In the genomic region with DNA sequence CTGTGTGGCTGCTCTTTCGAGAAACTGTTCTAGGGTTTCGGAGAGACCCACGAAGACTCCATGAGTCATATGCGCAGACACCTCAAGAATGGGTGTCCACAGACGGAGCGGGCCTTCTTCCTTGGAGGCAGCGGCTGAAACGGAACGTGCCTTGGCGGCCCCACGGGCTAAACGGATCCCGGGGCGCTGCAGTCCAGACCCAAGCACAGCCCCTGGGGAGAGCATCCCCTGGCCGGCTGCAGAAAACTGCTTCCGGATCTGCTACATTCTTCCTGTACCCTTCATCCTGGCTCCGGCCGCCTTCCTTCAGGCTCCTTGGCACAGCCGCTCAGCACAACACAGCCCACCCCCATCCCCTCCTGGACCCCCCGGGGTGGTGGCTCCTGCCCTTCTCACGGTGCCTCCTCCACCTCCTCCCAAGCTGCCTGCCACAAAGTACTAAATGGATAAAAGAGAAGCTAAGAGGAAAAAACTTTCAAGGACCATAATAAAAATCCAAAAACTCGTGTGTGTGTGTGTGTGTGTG, we compare ENCODE assay signal across 24 cellular contexts. TPM values are rescaled to one million over a fixed set of nuclear protein-coding genes. Genes with fewer than 3 reads are reported as not detected.
A peak's percentile ranks its signal among the peaks of the same experiment; 100 is the strongest.
DNase-seq lines count a peak whose midpoint lies in the region; ATAC-seq lines count a peak whose summit lies in the region.
"Had no signal": no experiment of that assay in that cellular context is flagged by ENCODE, and none has a peak within 500 bp of the region (broad histone marks: within the 10 kb centered on the region; RNA-seq: fewer than 3 reads in every experiment).

No MANE protein-coding gene starts in this region.

- H3K4me3 ChIP-seq in neuronal stem cell (ENCODE audit: low read length in 2 of 2), result no peak overlapping the region
- H3K4me3 ChIP-seq: esophagus muscularis mucosa, gastrocnemius medialis, lower lobe of right lung, pancreas had no signal

- no peak overlapping the region for H2AFZ ChIP-seq in neuronal stem cell (ENCODE audit: low read length)

- H3K27me3 Mint-ChIP-seq in activated CD4-positive, alpha-beta T cell treated with anti-CD3 and anti-CD28 coated beads, Interleukin-2, amount 10 ng/mL, durations not matched to agents 7 days and 5 days, result no peaks in the 10 kb centered on the region
- no peaks in the 10 kb centered on the region for H3K27me3 Mint-ChIP-seq in activated CD4-positive, alpha-beta memory T cell treated with anti-CD3 and anti-CD28 coated beads for 36 hours
- H3K27me3 Mint-ChIP-seq in dendritic cell treated with granulocyte-macrophage colony-stimulating factor and Interleukin-4, amounts not matched to agents 40 ng/mL and 50 ng/mL, for 4 days, result no peaks in the 10 kb centered on the region

- H3K79me1 ChIP-seq in neuronal stem cell (ENCODE audit: low read depth, low read length), result no peaks in the 10 kb centered on the region

- no peak overlapping the region for H3K27ac ChIP-seq in neuronal stem cell (replicated peaks; ENCODE audit: low read length)
- H3K27ac ChIP-seq: esophagus muscularis mucosa, gastrocnemius medialis, lower lobe of right lung, pancreas had no signal

- H2BK5ac ChIP-seq in neuronal stem cell (ENCODE audit: low read length), result no peak overlapping the region

- peak overlapping the region; percentile 47 for H2AK5ac ChIP-seq in neuronal stem cell (ENCODE audit: low read depth, low read length)

- no peak overlapping the region for H3K4me3 Mint-ChIP-seq in activated CD4-positive, alpha-beta T cell treated with anti-CD3 and anti-CD28 coated beads, Interleukin-2, amount 10 ng/mL, durations not matched to agents 7 days and 5 days
- no peak overlapping the region for H3K4me3 Mint-ChIP-seq in activated CD4-positive, alpha-beta memory T cell treated with anti-CD3 and anti-CD28 coated beads for 36 hours
- H3K4me3 Mint-ChIP-seq in dendritic cell treated with granulocyte-macrophage colony-stimulating factor and Interleukin-4, amounts not matched to agents 40 ng/mL and 50 ng/mL, for 4 days, result no peak overlapping the region

- no peak overlapping the region for H3K14ac ChIP-seq in neuronal stem cell (ENCODE audit: low read length)

- no peaks in the 10 kb centered on the region for H3K9me3 ChIP-seq in neuronal stem cell (replicated peaks in 1 of 2; ENCODE audit: control insufficient read depth in 2 of 2, insufficient read depth in 1 of 2, low read depth in 1 of 2, low read length in 2 of 2)
- H3K9me3 ChIP-seq: esophagus muscularis mucosa, gastrocnemius medialis, lower lobe of right lung, pancreas had no signal

- no peak overlapping the region for H2BK12ac ChIP-seq in neuronal stem cell (ENCODE audit: low read length)

- no peaks in the 10 kb centered on the region for H3K36me3 ChIP-seq in neuronal stem cell (replicated peaks in 1 of 2; ENCODE audit: control insufficient read depth in 2 of 2, insufficient read depth in 2 of 2, low read length in 2 of 2)

- POLR2A ChIA-PET in activated CD4-positive, alpha-beta T cell treated with anti-CD3 and anti-CD28 coated beads, Interleukin-2, amount 10 ng/mL, durations not matched to agents 7 days and 5 days (lab: Charles Lee), result no interaction called here
- POLR2A ChIA-PET in activated CD4-positive, alpha-beta memory T cell treated with anti-CD3 and anti-CD28 coated beads for 36 hours (lab: Charles Lee), result no interaction called here

- H4K8ac ChIP-seq in neuronal stem cell (ENCODE audit: low read depth, low read length), result no peak overlapping the region

- H3K4me2 ChIP-seq in neuronal stem cell (ENCODE audit: insufficient read depth, low read length, poor library complexity, severe bottlenecking), result no peak overlapping the region

- H3K27me3 ChIP-seq in neuronal stem cell (ENCODE audit: control insufficient read depth in 3 of 3, insufficient read depth in 3 of 3, low read depth in 1 of 3, low read length in 3 of 3), result no peaks in the 10 kb centered on the region
- H3K27me3 ChIP-seq: esophagus muscularis mucosa, gastrocnemius medialis, pancreas had no signal

- peaks cover 20% of the 10 kb centered on the region for H3K4me1 Mint-ChIP-seq in activated CD4-positive, alpha-beta T cell treated with anti-CD3 and anti-CD28 coated beads, Interleukin-2, amount 10 ng/mL, durations not matched to agents 7 days and 5 days
- peaks cover 18% of the 10 kb centered on the region for H3K4me1 Mint-ChIP-seq in activated CD4-positive, alpha-beta memory T cell treated with anti-CD3 and anti-CD28 coated beads for 36 hours (ENCODE audit: low read depth)
- H3K4me1 Mint-ChIP-seq in dendritic cell treated with granulocyte-macrophage colony-stimulating factor and Interleukin-4, amounts not matched to agents 40 ng/mL and 50 ng/mL, for 4 days (ENCODE audit: low read depth), result peaks cover 20% of the 10 kb centered on the region

- peaks cover 11% of the 10 kb centered on the region for H3K36me3 Mint-ChIP-seq in activated CD4-positive, alpha-beta T cell treated with anti-CD3 and anti-CD28 coated beads, Interleukin-2, amount 10 ng/mL, durations not matched to agents 7 days and 5 days (ENCODE audit: low read depth)
- peaks cover 2% of the 10 kb centered on the region for H3K36me3 Mint-ChIP-seq in activated CD4-positive, alpha-beta memory T cell treated with anti-CD3 and anti-CD28 coated beads for 36 hours
- H3K36me3 Mint-ChIP-seq in dendritic cell treated with granulocyte-macrophage colony-stimulating factor and Interleukin-4, amounts not matched to agents 40 ng/mL and 50 ng/mL, for 4 days (ENCODE audit: low read depth), result peaks cover 63% of the 10 kb centered on the region

- peak overlapping the region; percentile 91 for H3K18ac ChIP-seq in neuronal stem cell (ENCODE audit: low read length)

- H2BK15ac ChIP-seq in neuronal stem cell (ENCODE audit: low read length), result no peak overlapping the region

- no peak overlapping the region for H3K4ac ChIP-seq in neuronal stem cell (ENCODE audit: low read length)

- intact Hi-C loops in activated CD4-positive, alpha-beta memory T cell treated with anti-CD3 and anti-CD28 coated beads for 36 hours (cut with micrococcal nuclease), result no loop called here
- intact Hi-C loops in dendritic cell treated with granulocyte-macrophage colony-stimulating factor and Interleukin-4, amounts not matched to agents 40 ng/mL and 50 ng/mL, for 4 days (cut with micrococcal nuclease), result no loop called here

- no CpG with 5 or more reads among the region's 22 CpGs for WGBS in neuronal stem cell (ENCODE audit: extremely low coverage in 2 of 2, insufficient read length in 2 of 2, insufficient replicate concordance in 1 of 2), 2 donors

- H3K23ac ChIP-seq in neuronal stem cell (ENCODE audit: low read depth, low read length, poor library complexity), result no peak overlapping the region

- H3K9ac ChIP-seq in neuronal stem cell (ENCODE audit: low read depth, low read length, poor library complexity), result no peak overlapping the region

- no peak for DNase-seq in activated CD4-positive, alpha-beta T cell treated with anti-CD3 and anti-CD28 coated beads, Interleukin-2, amount 10 ng/mL, durations not matched to agents 7 days and 5 days
- no peak for DNase-seq in activated CD4-positive, alpha-beta T cell treated with anti-CD3 and anti-CD28 coated beads for 48 hours
- no peak for DNase-seq in activated CD4-positive, alpha-beta memory T cell treated with anti-CD3 and anti-CD28 coated beads for 36 hours
- no peak for DNase-seq in neuronal stem cell (ENCODE audit: low spot score)
- DNase-seq in NCI-H1092 treated with DMSO at 0.1 percent for 48 hours (lab: John Stamatoyannopoulos, UW), result no peak
- no peak for DNase-seq in effector CD8-positive, alpha-beta T cell (lab: John Stamatoyannopoulos, UW)
- DNase-seq: activated CD8-positive, alpha-beta memory T cell treated with anti-CD3 and anti-CD28 coated beads for 24 hours; activated effector memory CD4-positive, alpha-beta T cell treated with Interleukin-2 at 50 U/mL for 16 hours; cerebellar nuclear complex; DMS 273 treated with DMSO at 0.1 percent for 48 hours; effector CD4-positive, alpha-beta T cell; gastrocnemius medialis; kidney; lower lobe of right lung; NCI-H1694; NCI-H748 treated with DMSO at 0.1 percent for 48 hours; pancreas; SW 1271 had no signal

- CTCF ChIA-PET in activated CD4-positive, alpha-beta T cell treated with anti-CD3 and anti-CD28 coated beads, Interleukin-2, amount 10 ng/mL, durations not matched to agents 7 days and 5 days (lab: Charles Lee), result no interaction called here
- CTCF ChIA-PET in activated CD4-positive, alpha-beta memory T cell treated with anti-CD3 and anti-CD28 coated beads for 36 hours (lab: Charles Lee), result no interaction called here

- peak overlapping the region; percentile 46 for H3K27ac Mint-ChIP-seq in activated CD4-positive, alpha-beta T cell treated with anti-CD3 and anti-CD28 coated beads, Interleukin-2, amount 10 ng/mL, durations not matched to agents 7 days and 5 days
- peak overlapping the region; percentile 69 for H3K27ac Mint-ChIP-seq in activated CD4-positive, alpha-beta memory T cell treated with anti-CD3 and anti-CD28 coated beads for 36 hours
- peak overlapping the region; percentile 51 for H3K27ac Mint-ChIP-seq in dendritic cell treated with granulocyte-macrophage colony-stimulating factor and Interleukin-4, amounts not matched to agents 40 ng/mL and 50 ng/mL, for 4 days

- H3K4me1 ChIP-seq in neuronal stem cell (ENCODE audit: control insufficient read depth in 2 of 2, insufficient read depth in 1 of 2, low read depth in 1 of 2, low read length in 2 of 2), result no peaks in the 10 kb centered on the region
- H3K4me1 ChIP-seq: gastrocnemius medialis, pancreas had no signal

- H3K9me3 Mint-ChIP-seq in activated CD4-positive, alpha-beta T cell treated with anti-CD3 and anti-CD28 coated beads, Interleukin-2, amount 10 ng/mL, durations not matched to agents 7 days and 5 days, result no peaks in the 10 kb centered on the region
- H3K9me3 Mint-ChIP-seq in activated CD4-positive, alpha-beta memory T cell treated with anti-CD3 and anti-CD28 coated beads for 36 hours, result no peaks in the 10 kb centered on the region
- no peaks in the 10 kb centered on the region for H3K9me3 Mint-ChIP-seq in dendritic cell treated with granulocyte-macrophage colony-stimulating factor and Interleukin-4, amounts not matched to agents 40 ng/mL and 50 ng/mL, for 4 days

- no peak for ATAC-seq in GM19463 (IDR thresholded peaks at IDR 0.05; ENCODE audit: unreplicated experiment)
- ATAC-seq: gastrocnemius medialis, HepG2, lower lobe of right lung, pancreas, right cardiac atrium, Right ventricle myocardium inferior had no signal

- no peak overlapping the region for H2BK120ac ChIP-seq in neuronal stem cell (ENCODE audit: low read depth, low read length)

- no peak overlapping the region for H4K91ac ChIP-seq in neuronal stem cell (ENCODE audit: low read depth, low read length, poor library complexity)

RNA-seq across cellular contexts. Expression of gene CPT1A, which starts 25.4 kb away (rescaled TPM):
- total RNA-seq in activated CD4-positive, alpha-beta T cell treated with anti-CD3 and anti-CD28 coated beads, Interleukin-2, amount 10 ng/mL, durations not matched to agents 7 days and 5 days, result 10 to 100 TPM; 66.3 to 69.9 TPM
- total RNA-seq in activated CD4-positive, alpha-beta memory T cell treated with anti-CD3 and anti-CD28 coated beads for 36 hours, result 10 to 100 TPM; 28.8 to 32.9 TPM
- polyA plus RNA-seq in neuronal stem cell (2013, experiment 1 of 2), result 0.84 TPM
- 0.93 TPM for polyA plus RNA-seq in neuronal stem cell (2013, experiment 2 of 2)
